3 cellular contexts compared by ENCODE assay signal in genomic region chr9:125425901-125426515, GRCh38.
TF ChIP-seq lines count a peak whose summit lies in the region.

No MANE protein-coding gene starts in this region.

TF ChIP-seq in SK-N-SH, 30 proteins besides CTCF, POLR2A, EP300 and RAD21:
- TF ChIP-seq YY1 (IDR thresholded peaks at IDR 0.05; ENCODE audit: low read depth), result peak; percentile 70; the same call in 1 of the 2 replicates
- TF ChIP-seq TAF1 (IDR thresholded peaks at IDR 0.05; ENCODE audit: borderline replicate concordance, low read depth, low read length), result no peak
TF ChIP-seq in SK-N-SH: peak in this region for 1.

TF ChIP-seq in SK-N-SH treated with all-trans-retinoic acid at 6 μM for 48 hours, 23 proteins besides CTCF, POLR2A, EP300 and RAD21:
- no peak for TF ChIP-seq TCF4 (CRISPR knock-in tag; IDR thresholded peaks at IDR 0.05; ENCODE audit: borderline replicate concordance)
- TF ChIP-seq ZNF565 (CRISPR knock-in tag; conservative IDR thresholded peaks at IDR 0.05; ENCODE audit: low read depth), result no peak
- TF ChIP-seq, protein P1, sequence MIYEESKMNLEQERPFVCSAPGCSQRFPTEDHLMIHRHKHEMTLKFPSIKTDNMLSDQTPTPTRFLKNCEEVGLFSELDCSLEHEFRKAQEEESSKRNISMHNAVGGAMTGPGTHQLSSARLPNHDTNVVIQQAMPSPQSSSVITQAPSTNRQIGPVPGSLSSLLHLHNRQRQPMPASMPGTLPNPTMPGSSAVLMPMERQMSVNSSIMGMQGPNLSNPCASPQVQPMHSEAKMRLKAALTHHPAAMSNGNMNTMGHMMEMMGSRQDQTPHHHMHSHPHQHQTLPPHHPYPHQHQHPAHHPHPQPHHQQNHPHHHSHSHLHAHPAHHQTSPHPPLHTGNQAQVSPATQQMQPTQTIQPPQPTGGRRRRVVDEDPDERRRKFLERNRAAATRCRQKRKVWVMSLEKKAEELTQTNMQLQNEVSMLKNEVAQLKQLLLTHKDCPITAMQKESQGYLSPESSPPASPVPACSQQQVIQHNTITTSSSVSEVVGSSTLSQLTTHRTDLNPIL (CRISPR knock-in tag; IDR thresholded peaks at IDR 0.05; ENCODE audit: low read depth), result no peak
- no peak for TF ChIP-seq CSDC2 (CRISPR knock-in tag; IDR thresholded peaks at IDR 0.05)
- TF ChIP-seq TSHZ2 (CRISPR knock-in tag; IDR thresholded peaks at IDR 0.05), result no peak
- no peak for TF ChIP-seq ZNF8 (CRISPR knock-in tag; IDR thresholded peaks at IDR 0.05)
- no peak for TF ChIP-seq TOX (CRISPR knock-in tag; IDR thresholded peaks at IDR 0.05; ENCODE audit: borderline replicate concordance)
- no peak for TF ChIP-seq ISL1 (CRISPR knock-in tag; IDR thresholded peaks at IDR 0.05)
- TF ChIP-seq ARNTL (CRISPR knock-in tag; IDR thresholded peaks at IDR 0.05; ENCODE audit: borderline replicate concordance, low read depth), result no peak
- TF ChIP-seq, protein P2, sequence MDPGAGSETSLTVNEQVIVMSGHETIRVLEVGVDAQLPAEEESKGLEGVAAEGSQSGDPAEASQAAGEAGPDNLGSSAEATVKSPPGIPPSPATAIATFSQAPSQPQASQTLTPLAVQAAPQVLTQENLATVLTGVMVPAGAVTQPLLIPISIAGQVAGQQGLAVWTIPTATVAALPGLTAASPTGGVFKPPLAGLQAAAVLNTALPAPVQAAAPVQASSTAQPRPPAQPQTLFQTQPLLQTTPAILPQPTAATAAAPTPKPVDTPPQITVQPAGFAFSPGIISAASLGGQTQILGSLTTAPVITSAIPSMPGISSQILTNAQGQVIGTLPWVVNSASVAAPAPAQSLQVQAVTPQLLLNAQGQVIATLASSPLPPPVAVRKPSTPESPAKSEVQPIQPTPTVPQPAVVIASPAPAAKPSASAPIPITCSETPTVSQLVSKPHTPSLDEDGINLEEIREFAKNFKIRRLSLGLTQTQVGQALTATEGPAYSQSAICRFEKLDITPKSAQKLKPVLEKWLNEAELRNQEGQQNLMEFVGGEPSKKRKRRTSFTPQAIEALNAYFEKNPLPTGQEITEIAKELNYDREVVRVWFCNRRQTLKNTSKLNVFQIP (CRISPR knock-in tag; IDR thresholded peaks at IDR 0.05; ENCODE audit: borderline replicate concordance, low read depth), result no peak
- TF ChIP-seq GLIS3 (CRISPR knock-in tag; IDR thresholded peaks at IDR 0.05), result no peak
- TF ChIP-seq RARB (CRISPR knock-in tag; IDR thresholded peaks at IDR 0.05), result no peak
- no peak for TF ChIP-seq ESRRG (CRISPR knock-in tag; IDR thresholded peaks at IDR 0.05)
- TF ChIP-seq OSR1 (CRISPR knock-in tag; IDR thresholded peaks at IDR 0.05), result no peak
- TF ChIP-seq, protein P3, sequence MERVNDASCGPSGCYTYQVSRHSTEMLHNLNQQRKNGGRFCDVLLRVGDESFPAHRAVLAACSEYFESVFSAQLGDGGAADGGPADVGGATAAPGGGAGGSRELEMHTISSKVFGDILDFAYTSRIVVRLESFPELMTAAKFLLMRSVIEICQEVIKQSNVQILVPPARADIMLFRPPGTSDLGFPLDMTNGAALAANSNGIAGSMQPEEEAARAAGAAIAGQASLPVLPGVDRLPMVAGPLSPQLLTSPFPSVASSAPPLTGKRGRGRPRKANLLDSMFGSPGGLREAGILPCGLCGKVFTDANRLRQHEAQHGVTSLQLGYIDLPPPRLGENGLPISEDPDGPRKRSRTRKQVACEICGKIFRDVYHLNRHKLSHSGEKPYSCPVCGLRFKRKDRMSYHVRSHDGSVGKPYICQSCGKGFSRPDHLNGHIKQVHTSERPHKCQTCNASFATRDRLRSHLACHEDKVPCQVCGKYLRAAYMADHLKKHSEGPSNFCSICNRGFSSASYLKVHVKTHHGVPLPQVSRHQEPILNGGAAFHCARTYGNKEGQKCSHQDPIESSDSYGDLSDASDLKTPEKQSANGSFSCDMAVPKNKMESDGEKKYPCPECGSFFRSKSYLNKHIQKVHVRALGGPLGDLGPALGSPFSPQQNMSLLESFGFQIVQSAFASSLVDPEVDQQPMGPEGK (CRISPR knock-in tag; IDR thresholded peaks at IDR 0.05; ENCODE audit: borderline replicate concordance), result no peak

TF ChIP-seq in H1, 55 proteins besides CTCF, POLR2A, EP300 and RAD21:
- TF ChIP-seq HDAC6 (IDR thresholded peaks at IDR 0.05; ENCODE audit: low read depth, low read length) (no peak), SP1 (IDR thresholded peaks at IDR 0.05; ENCODE audit: low read depth, low read length) (no peak), YY1 (IDR thresholded peaks at IDR 0.05; ENCODE audit: low read depth, low read length) (peak; percentile 92), EZH2 (IDR thresholded peaks at IDR 0.05; ENCODE audit: low read depth, low read length, severe bottlenecking) (no peak), TEAD4 (IDR thresholded peaks at IDR 0.05; ENCODE audit: low read depth, low read length) (no peak)
